Comparison of ENCODE assay signal across 30 cellular contexts in genomic region chr5:115355777-115356381, GRCh38.
"Had no signal": no experiment of that assay in that cellular context is flagged by ENCODE, and none has a peak within 500 bp of the region (broad histone marks: within the 10 kb centered on the region; RNA-seq: fewer than 3 reads in every experiment).

No MANE protein-coding gene starts in this region.

- H3K27ac ChIP-seq: breast epithelium, gastroesophageal sphincter, left lung, parathyroid adenoma, psoas muscle, upper lobe of left lung, vagina had no signal

- H3K79me2 ChIP-seq: parathyroid adenoma had no signal

- H3K36me3 ChIP-seq: breast epithelium, gastroesophageal sphincter, left lung, upper lobe of left lung, vagina had no signal

- H3K4me2 ChIP-seq: smooth muscle cell had no signal

- H3K27me3 ChIP-seq: breast epithelium, gastroesophageal sphincter, left lung, upper lobe of left lung, vagina had no signal

- H3K4me1 ChIP-seq: breast epithelium, gastroesophageal sphincter, left lung, parathyroid adenoma, psoas muscle, upper lobe of left lung, vagina had no signal

- H3K9me3 ChIP-seq: left lung, psoas muscle, vagina had no signal

- DNase-seq: activated CD4-positive, alpha-beta memory T cell treated with anti-CD3 and anti-CD28 coated beads, Interleukin-2, amount 10 ng/mL, durations not matched to agents 7 days and 5 days; activated CD4-positive, alpha-beta T cell treated with anti-CD3 and anti-CD28 coated beads for 1 hour; activated CD4-positive, alpha-beta T cell treated with anti-CD3 and anti-CD28 coated beads, Interleukin-2, amount 10 ng/mL, durations not matched to agents 7 days and 5 days; activated CD8-positive, alpha-beta memory T cell treated with anti-CD3 and anti-CD28 coated beads, Interleukin-2, amount 50 U/mL, for 48 hours; activated gamma-delta T cell treated with Interleukin-2 at 50 U/mL for 16 hours; activated naive CD8-positive, alpha-beta T cell treated with anti-CD3 and anti-CD28 coated beads, Interleukin-2, amount 50 U/mL, for 24 hours; activated T-cell treated with anti-CD3 and anti-CD28 coated beads, Interleukin-2, amount 50 U/mL, for 24 hours; amygdala; central memory CD4-positive, alpha-beta T cell; erythroblast; head of caudate nucleus; kidney glomerular epithelial cell; left lung; naive B cell; occipital lobe; psoas muscle; stimulated activated CD4-positive, alpha-beta T cell treated with anti-CD3 and anti-CD28 coated beads, Interleukin-1b, Interleukin-23, amount 100 ng/mL, for 48 hours; stimulated activated CD4-positive, alpha-beta T cell treated with anti-CD3 and anti-CD28 coated beads, Interleukin-4, amount 100 ng/mL, for 4 hours; stimulated activated CD8-positive, alpha-beta memory T cell treated with anti-CD3 and anti-CD28 coated beads, Interleukin-4, amount 100 ng/mL, for 48 hours; stimulated activated naive CD8-positive, alpha-beta T cell treated with anti-CD3 and anti-CD28 coated beads, Interleukin-15, amount 100 ng/mL, for 72 hours; substantia nigra; T-helper 17 cell; T1000; upper lobe of left lung had no signal

- H3K4me3 ChIP-seq: breast epithelium, gastroesophageal sphincter, left lung, lung, psoas muscle, smooth muscle cell, upper lobe of left lung, vagina had no signal

- H3K9ac ChIP-seq: parathyroid adenoma had no signal

- H2AFZ ChIP-seq: parathyroid adenoma had no signal
